In the genomic region with DNA sequence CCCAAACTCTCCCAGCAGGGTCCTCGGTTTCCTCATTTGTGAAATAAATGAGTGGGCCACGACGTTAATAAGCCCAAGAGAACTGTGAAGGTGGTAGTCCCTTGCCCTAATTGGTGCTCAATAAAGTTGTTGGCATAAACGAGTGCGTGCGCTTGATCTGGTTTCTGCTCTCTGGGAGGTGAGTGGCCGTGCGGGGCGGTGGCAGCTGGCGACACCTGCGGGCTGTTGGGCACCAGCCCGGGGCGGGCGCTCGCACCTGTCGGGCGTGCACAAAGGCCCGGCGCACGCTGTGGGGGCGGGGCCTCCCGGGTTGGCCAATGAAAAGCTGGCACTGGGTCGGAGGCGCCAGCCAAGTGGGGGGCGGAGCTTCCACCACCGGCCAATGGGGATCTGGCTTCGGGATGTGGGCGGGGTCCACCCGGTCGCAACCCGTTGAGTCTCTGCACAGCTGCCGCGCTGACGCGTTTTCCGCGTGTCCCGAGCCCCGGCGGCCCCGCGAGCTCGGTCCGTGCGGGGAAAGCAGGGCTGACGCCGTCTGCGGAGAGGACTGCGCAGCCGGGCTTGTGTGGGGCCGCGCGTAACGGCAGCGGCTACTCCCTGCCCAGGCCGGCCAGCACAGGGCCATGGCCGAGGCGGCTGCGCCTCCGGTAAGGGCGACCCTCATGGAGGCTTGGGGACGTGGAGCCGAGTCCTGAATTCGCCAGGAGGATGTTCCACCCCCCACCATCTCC, we compare ENCODE assay signal across 8 cellular contexts. TPM values are rescaled to one million over a fixed set of nuclear protein-coding genes. Genes with fewer than 3 reads are reported as not detected.
A peak's percentile ranks its signal among the peaks of the same experiment; 100 is the strongest.
DNase-seq lines count a peak whose midpoint lies in the region; ATAC-seq and TF ChIP-seq lines count a peak whose summit lies in the region.

No MANE protein-coding gene starts in this region.

- H3K4me3 ChIP-seq in GM23338 (peak overlapping the region; percentile 87), trophoblast cell (ENCODE audit: low read depth, low read length) (peak overlapping the region; percentile 82)

- peak; percentile 98 for DNase-seq in GM23338 (ENCODE audit: low spot score)
- DNase-seq in M059J (ENCODE audit: low read depth), result peak; percentile 71
- peak; percentile 53 for DNase-seq in SKM-1 treated with dmso at 0.1 percent for 144 hours (lab: John Stamatoyannopoulos, UW; ENCODE audit: unreplicated experiment)
- DNase-seq in activated naive CD8-positive, alpha-beta T cell treated with anti-CD3 and anti-CD28 coated beads, Interleukin-2, amount 50 U/mL, for 24 hours, result peak; percentile 98
- DNase-seq in cardiac septum (ENCODE audit: low spot score), result peak; percentile 98
- DNase-seq in trophoblast cell, result peak; percentile 95 to 97
- peak; percentile 95 for DNase-seq in type B pancreatic cell (ENCODE audit: extremely low spot score, unreplicated experiment)

- peak overlapping the region; percentile 65 for H3K9ac ChIP-seq in ES-I3 (ENCODE audit: low read depth, low read length)
- peak overlapping the region; percentile 39 for H3K9ac ChIP-seq in trophoblast cell (ENCODE audit: low read length)

- TF ChIP-seq CTCF in GM23338 (conservative IDR thresholded peaks at IDR 0.05; ENCODE audit: low read depth in 2 of 2) (peak in 1 of 2 experiments; percentile 47; a peak in 3 of 4 replicates), type B pancreatic cell (conservative IDR thresholded peaks at IDR 0.05) (no peak)

- H3K27me3 Mint-ChIP-seq in GM23338 (ENCODE audit: insufficient read depth, low read depth, poor library complexity) (peaks cover 9% of the 10 kb centered on the region), type B pancreatic cell (peaks cover 7% of the 10 kb centered on the region)
- no peaks in the 10 kb centered on the region for H3K27me3 Mint-ChIP-seq in activated naive CD8-positive, alpha-beta T cell treated with anti-CD3 and anti-CD28 coated beads, Interleukin-2, amount 50 U/mL, for 24 hours

- H3K27me3 ChIP-seq in GM23338 (ENCODE audit: insufficient read depth), result peaks cover 5% of the 10 kb centered on the region; the same call in 1 of the 2 replicates
- H3K27me3 ChIP-seq in trophoblast cell (ENCODE audit: insufficient read depth, low read length), result no peaks in the 10 kb centered on the region

- no peak overlapping the region for H3K4ac ChIP-seq in trophoblast cell (ENCODE audit: low read depth, low read length)

- H3K79me1 ChIP-seq in trophoblast cell (ENCODE audit: low read length), result no peaks in the 10 kb centered on the region

- peak; percentile 90 for ATAC-seq in GM23338
- ATAC-seq in activated naive CD8-positive, alpha-beta T cell treated with anti-CD3 and anti-CD28 coated beads, Interleukin-2, amount 50 U/mL, for 24 hours, result peak; percentile 95

- peak overlapping the region; percentile 49 for H4K8ac ChIP-seq in trophoblast cell (ENCODE audit: low read depth, low read length)

- H3K4me1 ChIP-seq in ES-I3 (ENCODE audit: insufficient read depth, low read length) (no peaks in the 10 kb centered on the region), GM23338 (ENCODE audit: insufficient read depth) (peaks cover 3% of the 10 kb centered on the region), trophoblast cell (ENCODE audit: control insufficient read depth in 1 of 2, insufficient read depth in 2 of 2, low read length in 2 of 2) (peaks cover 9 to 16% of the 10 kb centered on the region in 2 experiments)

- no peak overlapping the region for H3K18ac ChIP-seq in trophoblast cell (ENCODE audit: low read length)

- H2AFZ ChIP-seq in GM23338 (peak overlapping the region; percentile 90), trophoblast cell (ENCODE audit: insufficient read depth, low read length, poor library complexity) (peak overlapping the region; percentile 61)

- peak overlapping the region; percentile 97 for H3K4me2 ChIP-seq in GM23338
- peak overlapping the region; percentile 99 for H3K4me2 ChIP-seq in trophoblast cell (ENCODE audit: low read length)

- H3K4me3 Mint-ChIP-seq in GM23338 (peak overlapping the region; percentile 91), type B pancreatic cell (peak overlapping the region; percentile 94)
- H3K4me3 Mint-ChIP-seq in activated naive CD8-positive, alpha-beta T cell treated with anti-CD3 and anti-CD28 coated beads, Interleukin-2, amount 50 U/mL, for 24 hours, result peak overlapping the region; percentile 86

- peak overlapping the region; percentile 44 for H3K23ac ChIP-seq in trophoblast cell (ENCODE audit: low read length)

- no peak overlapping the region for H2BK5ac ChIP-seq in trophoblast cell (ENCODE audit: low read depth, low read length, poor library complexity)

- no peak overlapping the region for H2BK12ac ChIP-seq in trophoblast cell (ENCODE audit: low read length)

- H3K4me1 Mint-ChIP-seq in GM23338, result peaks cover 28% of the 10 kb centered on the region
- peaks cover 30% of the 10 kb centered on the region for H3K4me1 Mint-ChIP-seq in activated naive CD8-positive, alpha-beta T cell treated with anti-CD3 and anti-CD28 coated beads, Interleukin-2, amount 50 U/mL, for 24 hours
- H3K4me1 Mint-ChIP-seq in type B pancreatic cell (ENCODE audit: unreplicated experiment), result peaks cover 4% of the 10 kb centered on the region

- H3K9me2 ChIP-seq in GM23338 (ENCODE audit: insufficient read depth), result no peaks in the 10 kb centered on the region

- no peaks in the 10 kb centered on the region for H4K20me1 ChIP-seq in GM23338 (replicated peaks; ENCODE audit: insufficient read depth)

- no peak overlapping the region for H3K14ac ChIP-seq in trophoblast cell (ENCODE audit: low read length)

- H4K91ac ChIP-seq in trophoblast cell (ENCODE audit: low read depth, low read length), result no peak overlapping the region

- H3K27ac Mint-ChIP-seq in GM23338 (no peak overlapping the region), type B pancreatic cell (peak overlapping the region; percentile 57)
- peak overlapping the region; percentile 59 for H3K27ac Mint-ChIP-seq in activated naive CD8-positive, alpha-beta T cell treated with anti-CD3 and anti-CD28 coated beads, Interleukin-2, amount 50 U/mL, for 24 hours

- H4K12ac ChIP-seq in trophoblast cell (ENCODE audit: low read depth, low read length), result no peak overlapping the region

- intact Hi-C loops in cardiac septum (cut with DNase I), result no loop called here

- H3K36me3 ChIP-seq in ES-I3 (ENCODE audit: insufficient read depth, low read length), result no peaks in the 10 kb centered on the region; the same call in 1 of the 2 replicates
- no peaks in the 10 kb centered on the region for H3K36me3 ChIP-seq in GM23338 (ENCODE audit: insufficient read depth)
- peaks cover 20 to 25% of the 10 kb centered on the region in 2 experiments for H3K36me3 ChIP-seq in trophoblast cell (ENCODE audit: control insufficient read depth in 1 of 2, insufficient read depth in 2 of 2, low read length in 2 of 2)

- peaks cover 13% of the 10 kb centered on the region; the same call in 2 of the 3 replicates for H3K36me3 Mint-ChIP-seq in GM23338 (ENCODE audit: low read depth)
- peaks cover 11% of the 10 kb centered on the region for H3K36me3 Mint-ChIP-seq in activated naive CD8-positive, alpha-beta T cell treated with anti-CD3 and anti-CD28 coated beads, Interleukin-2, amount 50 U/mL, for 24 hours (ENCODE audit: low read depth)
- peaks cover 4% of the 10 kb centered on the region for H3K36me3 Mint-ChIP-seq in type B pancreatic cell

- H3K27ac ChIP-seq in GM23338 (ENCODE audit: low read depth) (no peak overlapping the region), trophoblast cell (ENCODE audit: low read depth, low read length) (no peak overlapping the region)

- WGBS in trophoblast cell (ENCODE audit: extremely low coverage, insufficient coverage, insufficient read length), result no CpG with 5 or more reads among the region's 64 CpGs

- no peak overlapping the region for H2AK5ac ChIP-seq in trophoblast cell (ENCODE audit: low read length)

- 0 out of 2 replicates have a peak, but pooled peaks cover 10% of the 10 kb centered on the region for H3F3A ChIP-seq in GM23338 (replicated peaks; ENCODE audit: low read depth)

- no peak overlapping the region for H2BK120ac ChIP-seq in trophoblast cell (ENCODE audit: insufficient read depth, low read length, poor library complexity)

- H3K9me3 Mint-ChIP-seq in GM23338 (no peaks in the 10 kb centered on the region), type B pancreatic cell (no peaks in the 10 kb centered on the region)
- no peaks in the 10 kb centered on the region for H3K9me3 Mint-ChIP-seq in activated naive CD8-positive, alpha-beta T cell treated with anti-CD3 and anti-CD28 coated beads, Interleukin-2, amount 50 U/mL, for 24 hours

- H3K79me2 ChIP-seq in GM23338 (replicated peaks; ENCODE audit: insufficient read depth) (no peaks in the 10 kb centered on the region), trophoblast cell (ENCODE audit: control insufficient read depth, insufficient read depth, low read length, poor library complexity) (peaks cover 2% of the 10 kb centered on the region)

- H3K9me3 ChIP-seq in ES-I3 (ENCODE audit: control insufficient read depth, insufficient read depth, low read length), result no peaks in the 10 kb centered on the region
- no peaks in the 10 kb centered on the region for H3K9me3 ChIP-seq in trophoblast cell (ENCODE audit: insufficient read depth, low read depth, low read length)

RNA-seq across cellular contexts. Expression of gene ZNF783, which starts 23.0 kb away (rescaled TPM):
- 8.6 and 9.0 TPM in 2 replicates for total RNA-seq in GM23338 (2014; rRNA removed; shearing (Covaris generic))
- 2.1 and 2.6 TPM in 2 replicates for polyA plus RNA-seq in GM23338 (2016; fragmentation: Nextera tagmentation; extraction: Ambion mirVana)
- 3.1 and 6.9 TPM in 2 replicates for total RNA-seq in M059J (2014; rRNA removed; shearing (Covaris generic))
- total RNA-seq in cardiac septum, result 4.3 TPM
- 3.8 and 4.0 TPM in 2 replicates for polyA plus RNA-seq in trophoblast cell (2013)
- 12.5 and 19.7 TPM in 2 replicates for total RNA-seq in type B pancreatic cell (ENCODE audit: low replicate concordance)

RNA-seq across cellular contexts. Expression of gene ZNF212, which starts 45.6 kb away (rescaled TPM):
- total RNA-seq in GM23338 (2014; rRNA removed; shearing (Covaris generic)), result 18.0 and 18.9 TPM in 2 replicates
- 8.9 and 10.8 TPM in 2 replicates for polyA plus RNA-seq in GM23338 (2016; fragmentation: Nextera tagmentation; extraction: Ambion mirVana)
- total RNA-seq in M059J (2014; rRNA removed; shearing (Covaris generic)), result 7.5 and 9.6 TPM in 2 replicates
- total RNA-seq in cardiac septum, result 5.4 TPM
- 5.5 and 5.8 TPM in 2 replicates for polyA plus RNA-seq in trophoblast cell (2013)
- 13.3 and 16.6 TPM in 2 replicates for total RNA-seq in type B pancreatic cell (ENCODE audit: low replicate concordance)
